In the genomic region with DNA sequence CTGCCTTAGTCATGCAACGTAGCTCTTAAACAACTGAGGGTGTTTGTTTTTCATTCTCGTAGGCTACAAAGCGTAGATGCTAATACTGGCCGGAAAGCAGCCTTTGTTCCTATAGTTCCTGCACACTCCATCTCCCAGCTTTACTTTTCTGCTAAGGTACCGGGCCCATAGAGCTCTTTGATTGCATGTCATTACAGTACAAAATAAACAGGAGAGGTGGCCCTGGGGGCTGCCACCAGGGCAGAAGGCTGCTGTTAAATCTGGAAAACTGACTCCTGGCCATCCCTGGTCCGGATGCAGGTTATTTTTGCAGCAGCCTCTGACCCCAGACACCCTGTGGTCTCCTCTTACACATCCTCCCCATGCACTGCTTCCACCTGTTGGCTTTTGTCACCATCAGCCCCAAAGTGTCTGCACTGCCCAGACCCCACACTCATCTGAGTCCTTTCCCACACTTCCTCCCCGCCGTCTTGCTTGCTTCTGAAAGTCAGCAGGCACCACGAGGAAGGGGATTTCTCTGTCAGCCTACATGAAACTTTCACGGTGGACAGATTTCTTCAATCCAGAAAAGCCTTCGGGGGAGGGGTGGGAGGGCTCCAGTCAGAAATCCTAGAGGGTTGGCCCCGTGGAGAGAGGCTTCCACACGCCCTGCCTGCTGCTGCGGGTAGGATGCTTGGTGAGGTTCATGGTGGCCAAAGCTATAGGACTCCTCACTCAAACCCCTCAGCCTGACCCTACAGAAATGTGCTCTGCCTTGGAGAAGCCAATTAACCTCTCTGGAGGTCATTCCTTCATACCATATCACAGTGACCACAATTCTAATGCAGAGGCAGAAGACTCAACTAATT, we compare ENCODE assay signal across 13 cellular contexts.
DNase-seq lines count a peak whose midpoint lies in the region; ATAC-seq and TF ChIP-seq lines count a peak whose summit lies in the region.
"Had no signal": no experiment of that assay in that cellular context is flagged by ENCODE, and none has a peak within 500 bp of the region (broad histone marks: within the 10 kb centered on the region; RNA-seq: fewer than 3 reads in every experiment).

No MANE protein-coding gene starts in this region.

- H3K9me3 Mint-ChIP-seq in activated T-cell treated with anti-CD3 and anti-CD28 coated beads, Interleukin-2, amount 50 U/mL, for 72 hours = peaks cover 8 to 11% of the 10 kb centered on the region in 2 donors
- H3K9me3 Mint-ChIP-seq in chondrocyte (ENCODE audit: low read depth) = peaks cover 5% of the 10 kb centered on the region

- H3K27me3 ChIP-seq in thyroid gland (no peaks in the 10 kb centered on the region), stomach (no peaks in the 10 kb centered on the region)
- H3K27me3 ChIP-seq: foreskin keratinocyte had no signal

- WGBS in thyroid gland, 2 donors = 82 to 84% methylated on average over 14 of the region's 14 CpGs
- WGBS in stomach, 5 donors = 81 to 87% (median 87%) methylated on average over 14 of the region's 14 CpGs

- TF ChIP-seq POLR2A in thyroid gland (IDR thresholded peaks at IDR 0.05) (no peak), stomach (IDR thresholded peaks at IDR 0.05) (no peak)

- TF ChIP-seq CTCF in chondrocyte (IDR thresholded peaks at IDR 0.05) = no peak
- no peak for TF ChIP-seq CTCF in thyroid gland (IDR thresholded peaks at IDR 0.05)
- TF ChIP-seq CTCF in stomach (IDR thresholded peaks at IDR 0.05) = no peak

- H3K27ac ChIP-seq in thyroid gland = peak overlapping the region in 2 of 3 donors; percentile 65 to 83
- no peak overlapping the region for H3K27ac ChIP-seq in stomach
- H3K27ac ChIP-seq: foreskin keratinocyte, HL-60 had no signal

- no peaks in the 10 kb centered on the region for H3K27me3 Mint-ChIP-seq in activated T-cell treated with anti-CD3 and anti-CD28 coated beads, Interleukin-2, amount 50 U/mL, for 72 hours (ENCODE audit: low read depth)
- H3K27me3 Mint-ChIP-seq in chondrocyte (ENCODE audit: low read depth) = no peaks in the 10 kb centered on the region

- no peak overlapping the region for H3K4me3 ChIP-seq in thyroid gland (replicated peaks in 1 of 3)
- H3K4me3 ChIP-seq in stomach = no peak overlapping the region

- H3K36me3 ChIP-seq in thyroid gland = no peaks in the 10 kb centered on the region
- H3K36me3 ChIP-seq in stomach = no peaks in the 10 kb centered on the region

- peaks cover 10 to 12% of the 10 kb centered on the region in 2 donors for H3K36me3 Mint-ChIP-seq in activated T-cell treated with anti-CD3 and anti-CD28 coated beads, Interleukin-2, amount 50 U/mL, for 72 hours (ENCODE audit: insufficient read depth in 2 of 2)
- H3K36me3 Mint-ChIP-seq in chondrocyte (ENCODE audit: low read depth) = peaks cover 3% of the 10 kb centered on the region

- no peak for TF ChIP-seq EP300 in stomach (IDR thresholded peaks at IDR 0.05)

- peak overlapping the region in 1 of 2 donors; percentile 28 for H3K4me3 Mint-ChIP-seq in activated T-cell treated with anti-CD3 and anti-CD28 coated beads, Interleukin-2, amount 50 U/mL, for 72 hours
- no peak overlapping the region for H3K4me3 Mint-ChIP-seq in chondrocyte (ENCODE audit: unreplicated experiment)

- peak; percentile 28 to 52 for ATAC-seq in activated T-cell treated with anti-CD3 and anti-CD28 coated beads, Interleukin-2, amount 50 U/mL, for 72 hours (replicated peaks in 1 of 2)
- peak; percentile 75 for ATAC-seq in HG02852 (IDR thresholded peaks at IDR 0.05; ENCODE audit: unreplicated experiment)
- ATAC-seq: foreskin keratinocyte had no signal

- H3K4me1 ChIP-seq in thyroid gland (peaks cover 11 to 25% of the 10 kb centered on the region in 2 donors), stomach (peaks cover 0 to 16% (median 6%) of the 10 kb centered on the region in 4 donors)

- intact Hi-C loops in thyroid gland (cut with DNase I) (no loop called here), stomach (cut with DNase I; ENCODE audit: low total_unique reads) (no loop called here)

- H3K27ac Mint-ChIP-seq in activated T-cell treated with anti-CD3 and anti-CD28 coated beads, Interleukin-2, amount 50 U/mL, for 72 hours = no peak overlapping the region
- peak overlapping the region; percentile 74 for H3K27ac Mint-ChIP-seq in chondrocyte (ENCODE audit: unreplicated experiment)

- peaks cover 72% of the 10 kb centered on the region for H3K4me1 Mint-ChIP-seq in activated T-cell treated with anti-CD3 and anti-CD28 coated beads, Interleukin-2, amount 50 U/mL, for 72 hours (ENCODE audit: low read depth)
- H3K4me1 Mint-ChIP-seq in chondrocyte (ENCODE audit: low read depth) = peaks cover 47% of the 10 kb centered on the region

- no peaks in the 10 kb centered on the region for H3K9me3 ChIP-seq in thyroid gland
- peaks cover 0 to 4% (median under 1%) of the 10 kb centered on the region in 4 donors for H3K9me3 ChIP-seq in stomach

- DNase-seq in activated T-cell treated with anti-CD3 and anti-CD28 coated beads, Interleukin-2, amount 50 U/mL, for 72 hours = no peak
- no peak for DNase-seq in activated T-cell treated with anti-CD3 and anti-CD28 coated beads, Interleukin-2, amount 50 U/mL, for 48 hours
- DNase-seq in chondrocyte (ENCODE audit: low spot score) = no peak
- no peak for DNase-seq in thyroid gland
- DNase-seq in DMS 273 treated with DMSO at 0.1 percent for 48 hours (lab: John Stamatoyannopoulos, UW) = no peak
- no peak for DNase-seq in stomach
- DNase-seq in NCI-H187 (lab: John Stamatoyannopoulos, UW) = no peak
- DNase-seq: ACHN; activated effector memory CD4-positive, alpha-beta T cell treated with Interleukin-2 at 50 U/mL for 16 hours; foreskin keratinocyte; mammary epithelial cell had no signal

Comparison
In these comparisons a context has a peak if more than half of its experiments do, and no peak if none do; other contexts are left out.
1. H3K27ac ChIP-seq: peak in thyroid gland (2 of 3); none in stomach (0 of 5).